15 cellular contexts compared by ENCODE assay signal in the genomic region with DNA sequence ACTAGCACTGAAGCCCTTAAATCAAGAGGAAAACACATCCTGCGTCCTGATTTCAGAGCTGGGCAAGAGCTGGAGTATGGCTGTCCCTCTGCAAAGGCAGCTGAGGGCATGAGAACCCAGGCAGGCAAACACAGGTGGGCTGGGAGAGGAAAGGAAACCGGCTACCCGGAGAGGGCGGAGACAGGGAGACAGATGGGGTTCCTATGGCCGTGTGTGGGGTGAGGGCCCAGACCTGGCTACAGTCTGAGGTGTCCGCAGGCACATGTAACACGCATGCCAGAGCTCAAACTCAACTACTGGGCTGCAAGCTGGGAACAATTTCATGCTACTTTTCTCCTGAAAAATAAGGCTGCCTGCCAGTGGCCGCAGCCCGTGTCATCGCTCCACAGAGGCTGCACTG. TPM values are rescaled to one million over a fixed set of nuclear protein-coding genes. Genes with fewer than 3 reads are reported as not detected.
DNase-seq lines count a peak whose midpoint lies in the region; ATAC-seq and TF ChIP-seq lines count a peak whose summit lies in the region.
"Had no signal": no experiment of that assay in that cellular context is flagged by ENCODE, and none has a peak within 500 bp of the region (broad histone marks: within the 10 kb centered on the region; RNA-seq: fewer than 3 reads in every experiment).

No MANE protein-coding gene starts in this region.

- H3K36me3 Mint-ChIP-seq in central memory CD8-positive, alpha-beta T cell (ENCODE audit: insufficient read depth) = peaks cover 20% of the 10 kb centered on the region
- H3K36me3 Mint-ChIP-seq in neural crest cell (ENCODE audit: low read depth) = peaks cover 4% of the 10 kb centered on the region

- ATAC-seq in stimulated activated naive CD8-positive, alpha-beta T cell treated with anti-CD3 and anti-CD28 coated beads, Interleukin-15, amount 100 ng/mL, for 72 hours = no peak
- no peak for ATAC-seq in stimulated activated naive CD8-positive, alpha-beta T cell treated with anti-CD3 and anti-CD28 coated beads, Interleukin-15, Interleukin-2, amounts not matched to agents 100 U/mL and 50 U/mL, for 24 hours
- no peak for ATAC-seq in central memory CD8-positive, alpha-beta T cell (replicated peaks; ENCODE audit: extremely low read depth, poor library complexity, severe bottlenecking)
- ATAC-seq in HG03108 (IDR thresholded peaks at IDR 0.05; ENCODE audit: unreplicated experiment) = no peak

- no peak overlapping the region for H3K4me3 Mint-ChIP-seq in stimulated activated naive CD8-positive, alpha-beta T cell treated with anti-CD3 and anti-CD28 coated beads, Interleukin-15, amount 100 ng/mL, for 72 hours
- H3K4me3 Mint-ChIP-seq in central memory CD8-positive, alpha-beta T cell = no peak overlapping the region
- peak overlapping the region; percentile 97 for H3K4me3 Mint-ChIP-seq in neural crest cell
- H3K4me3 Mint-ChIP-seq: activated CD4-positive, alpha-beta T cell treated with anti-CD3 and anti-CD28 coated beads, Interleukin-2, amount 10 ng/mL, durations not matched to agents 7 days and 5 days had no signal

- peak overlapping the region; percentile 74 to 87 for H3K27ac Mint-ChIP-seq in stimulated activated naive CD8-positive, alpha-beta T cell treated with anti-CD3 and anti-CD28 coated beads, Interleukin-15, amount 100 ng/mL, for 72 hours
- peak overlapping the region; percentile 68 for H3K27ac Mint-ChIP-seq in central memory CD8-positive, alpha-beta T cell (ENCODE audit: low read depth)
- no peak overlapping the region for H3K27ac Mint-ChIP-seq in neural crest cell (ENCODE audit: unreplicated experiment)

- DNase-seq in stimulated activated naive CD8-positive, alpha-beta T cell treated with anti-CD3 and anti-CD28 coated beads, Interleukin-15, amount 100 ng/mL, for 72 hours = no peak
- DNase-seq in stimulated activated naive CD8-positive, alpha-beta T cell treated with anti-CD3 and anti-CD28 coated beads, Interleukin-15, Interleukin-2, amounts not matched to agents 100 U/mL and 50 U/mL, for 24 hours = no peak
- no peak for DNase-seq in central memory CD8-positive, alpha-beta T cell (ENCODE audit: low spot score in 2 of 2)
- no peak for DNase-seq in neural crest cell (ENCODE audit: low read depth, low spot score)
- no peak for DNase-seq in NCI-H1694 (lab: John Stamatoyannopoulos, UW)
- DNase-seq in SKM-1 (lab: John Stamatoyannopoulos, UW; ENCODE audit: unreplicated experiment) = no peak
- DNase-seq: activated CD4-positive, alpha-beta T cell treated with anti-CD3 and anti-CD28 coated beads, Interleukin-2, amount 10 ng/mL, durations not matched to agents 7 days and 5 days; activated gamma-delta T cell; AML-193; DMS53; NCI-H345; SHP77 treated with DMSO at 0.1 percent for 48 hours; T-helper 9 cell had no signal

- no peak for TF ChIP-seq CTCF in neural crest cell (conservative IDR thresholded peaks at IDR 0.05)

- peaks cover 44% of the 10 kb centered on the region for H3K4me1 Mint-ChIP-seq in stimulated activated naive CD8-positive, alpha-beta T cell treated with anti-CD3 and anti-CD28 coated beads, Interleukin-15, amount 100 ng/mL, for 72 hours
- H3K4me1 Mint-ChIP-seq in central memory CD8-positive, alpha-beta T cell = peaks cover 26% of the 10 kb centered on the region
- H3K4me1 Mint-ChIP-seq in neural crest cell = peaks cover 12% of the 10 kb centered on the region

- H3K9me3 Mint-ChIP-seq in stimulated activated naive CD8-positive, alpha-beta T cell treated with anti-CD3 and anti-CD28 coated beads, Interleukin-15, amount 100 ng/mL, for 72 hours = no peaks in the 10 kb centered on the region
- H3K9me3 Mint-ChIP-seq in central memory CD8-positive, alpha-beta T cell = no peaks in the 10 kb centered on the region
- no peaks in the 10 kb centered on the region for H3K9me3 Mint-ChIP-seq in neural crest cell
- H3K9me3 Mint-ChIP-seq: activated CD4-positive, alpha-beta T cell treated with anti-CD3 and anti-CD28 coated beads, Interleukin-2, amount 10 ng/mL, durations not matched to agents 7 days and 5 days had no signal

- H3K27me3 Mint-ChIP-seq in stimulated activated naive CD8-positive, alpha-beta T cell treated with anti-CD3 and anti-CD28 coated beads, Interleukin-15, amount 100 ng/mL, for 72 hours = no peaks in the 10 kb centered on the region
- H3K27me3 Mint-ChIP-seq in central memory CD8-positive, alpha-beta T cell = no peaks in the 10 kb centered on the region
- peaks cover 9% of the 10 kb centered on the region for H3K27me3 Mint-ChIP-seq in neural crest cell (ENCODE audit: low read depth)
- H3K27me3 Mint-ChIP-seq: activated CD4-positive, alpha-beta T cell treated with anti-CD3 and anti-CD28 coated beads, Interleukin-2, amount 10 ng/mL, durations not matched to agents 7 days and 5 days had no signal

RNA-seq across cellular contexts. Expression of a gene that starts 2.7 kb away (rescaled TPM):
- 138 and 143 TPM in 2 replicates for total RNA-seq in neural crest cell

RNA-seq across cellular contexts. Expression of a gene that starts 7.1 kb away (rescaled TPM):
- not detected in 2 replicates for total RNA-seq in neural crest cell
- total RNA-seq: activated CD4-positive, alpha-beta T cell treated with anti-CD3 and anti-CD28 coated beads, Interleukin-2, amount 10 ng/mL, durations not matched to agents 7 days and 5 days; urinary bladder had no signal
